Comparison of ENCODE assay signal across 1 cellular context in genomic region chr21:18245493-18245967, GRCh38.
TF ChIP-seq lines count a peak whose summit lies in the region.

No MANE protein-coding gene starts in this region.

TF ChIP-seq in GM23338, 12 proteins besides CTCF, POLR2A, EP300 and RAD21 (continued from another document):
- TF ChIP-seq EZH2 (IDR thresholded peaks at IDR 0.05; ENCODE audit: low read depth, unreplicated experiment) = peak; percentile 1
- TF ChIP-seq, protein P1, sequence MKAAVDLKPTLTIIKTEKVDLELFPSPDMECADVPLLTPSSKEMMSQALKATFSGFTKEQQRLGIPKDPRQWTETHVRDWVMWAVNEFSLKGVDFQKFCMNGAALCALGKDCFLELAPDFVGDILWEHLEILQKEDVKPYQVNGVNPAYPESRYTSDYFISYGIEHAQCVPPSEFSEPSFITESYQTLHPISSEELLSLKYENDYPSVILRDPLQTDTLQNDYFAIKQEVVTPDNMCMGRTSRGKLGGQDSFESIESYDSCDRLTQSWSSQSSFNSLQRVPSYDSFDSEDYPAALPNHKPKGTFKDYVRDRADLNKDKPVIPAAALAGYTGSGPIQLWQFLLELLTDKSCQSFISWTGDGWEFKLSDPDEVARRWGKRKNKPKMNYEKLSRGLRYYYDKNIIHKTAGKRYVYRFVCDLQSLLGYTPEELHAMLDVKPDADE (IDR thresholded peaks at IDR 0.05) = no peak
- no peak for TF ChIP-seq JUNB (IDR thresholded peaks at IDR 0.05; ENCODE audit: unreplicated experiment)
TF ChIP-seq in GM23338: peak in this region for 1.
